10 cellular contexts compared by ENCODE assay signal in genomic region chr5:33936381-33937016, GRCh38. TPM values are rescaled to one million over a fixed set of nuclear protein-coding genes. Genes with fewer than 3 reads are reported as not detected.
DNase-seq lines count a peak whose midpoint lies in the region; ATAC-seq and TF ChIP-seq lines count a peak whose summit lies in the region.
"Had no signal": no experiment of that assay in that cellular context is flagged by ENCODE, and none has a peak within 500 bp of the region (broad histone marks: within the 10 kb centered on the region; RNA-seq: fewer than 3 reads in every experiment).

Gene RXFP3, plus strand, starts transcription at chr5:33936386. Its CDS starts 355 bp downstream, at chr5:33936741.

- no peaks in the 10 kb centered on the region for H3K9me3 Mint-ChIP-seq in WTC11
- H3K9me3 Mint-ChIP-seq in immature natural killer cell: no peaks in the 10 kb centered on the region
- no peaks in the 10 kb centered on the region for H3K9me3 Mint-ChIP-seq in CD8-positive, alpha-beta T cell

- H3K9ac ChIP-seq in rectal smooth muscle tissue (ENCODE audit: low read length): no peak within 1 kb of the TSS

- peak within 1 kb of the TSS; percentile 36 for H3K4me3 ChIP-seq in rectal smooth muscle tissue (ENCODE audit: low read length)
- H3K4me3 ChIP-seq in CD8-positive, alpha-beta T cell (ENCODE audit: low read depth, low read length): no peak within 1 kb of the TSS
- H3K4me3 ChIP-seq: lung had no signal

- no peaks in the 10 kb centered on the region for H3K36me3 ChIP-seq in rectal smooth muscle tissue (ENCODE audit: control insufficient read depth, insufficient read depth, low read length)
- no peaks in the 10 kb centered on the region for H3K36me3 ChIP-seq in CD8-positive, alpha-beta T cell (ENCODE audit: insufficient read depth, low read length)

- H3K27ac ChIP-seq in rectal smooth muscle tissue (ENCODE audit: low read depth, low read length): no peak within 1 kb of the TSS
- H3K27ac ChIP-seq in CD8-positive, alpha-beta T cell (ENCODE audit: low read depth, low read length): no peak within 1 kb of the TSS

- peaks cover 6% of the 10 kb centered on the region for H3K27me3 ChIP-seq in rectal smooth muscle tissue (ENCODE audit: control insufficient read depth, insufficient read depth, low read length)
- peaks cover 4% of the 10 kb centered on the region for H3K27me3 ChIP-seq in CD8-positive, alpha-beta T cell (ENCODE audit: insufficient read depth, low read length)

- DNase-seq in GM13977 (ENCODE audit: low spot score) (peak; percentile 51), WTC11 (ENCODE audit: low spot score) (no peak), left ventricle myocardium superior (no peak), immature natural killer cell (no peak), T-helper 17 cell (no peak)
- DNase-seq in CD8-positive, alpha-beta T cell: no peak
- DNase-seq: OCI-M1 had no signal

- intact Hi-C loops in left ventricle myocardium superior (cut with micrococcal nuclease): loop anchor here (10.0 kb wide), 1 partner anchor 502 kb away; no protein-coding TSS in a partner anchor
- intact Hi-C loops in CD8-positive, alpha-beta T cell (cut with DNase I, micrococcal nuclease): loop anchor here in 1 of 2 experiments (10.0 kb wide), 1 partner anchor 462 kb away; no protein-coding TSS in a partner anchor

- peaks cover 2% of the 10 kb centered on the region for H3K4me1 ChIP-seq in rectal smooth muscle tissue (ENCODE audit: control insufficient read depth, insufficient read depth, low read length)
- no peaks in the 10 kb centered on the region for H3K4me1 ChIP-seq in CD8-positive, alpha-beta T cell (ENCODE audit: insufficient read depth, low read length)

- CTCF ChIA-PET in WTC11 (lab: Charles Lee): interaction anchor here (1.0 to 3.2 kb wide), 15 partner anchors 9 to 501 kb away, joined by 3 to 57 read pairs (median 4); partner anchors contain the start of gene ADAMTS12
- CTCF ChIA-PET in CD8-positive, alpha-beta T cell (lab: Charles Lee): interaction anchor here (0.9 to 4.4 kb wide), 4 partner anchors 11 to 503 kb away, joined by 3 to 29 read pairs (median 11); no protein-coding TSS in a partner anchor

- H3K4me1 Mint-ChIP-seq in WTC11 (peaks cover 24% of the 10 kb centered on the region), immature natural killer cell (no peaks in the 10 kb centered on the region), T-helper 17 cell (peaks cover 10% of the 10 kb centered on the region)
- no peaks in the 10 kb centered on the region for H3K4me1 Mint-ChIP-seq in CD8-positive, alpha-beta T cell (ENCODE audit: low read depth)

- POLR2A ChIA-PET in WTC11 (lab: Charles Lee): interaction anchor here (1.0 kb wide), 1 partner anchor 45 kb away, joined by 3 read pairs; the partner anchor contains the start of gene ADAMTS12
- POLR2A ChIA-PET in CD8-positive, alpha-beta T cell (lab: Charles Lee): no interaction called here

- ATAC-seq in WTC11 (peak; percentile 47), left ventricle myocardium superior (peak; percentile 61), HG03469 (IDR thresholded peaks at IDR 0.05; ENCODE audit: unreplicated experiment) (no peak), T-helper 17 cell (no peak)
- ATAC-seq in CD8-positive, alpha-beta T cell: no peak

- TF ChIP-seq CTCF in GM13977 (IDR thresholded peaks at IDR 0.05; ENCODE audit: extremely low read depth, insufficient read depth, missing control alignments) (no peak), WTC11 (IDR thresholded peaks at IDR 0.05) (no peak)
- TF ChIP-seq CTCF in CD8-positive, alpha-beta T cell (IDR thresholded peaks at IDR 0.05): no peak

- H3K36me3 Mint-ChIP-seq in WTC11 (no peaks in the 10 kb centered on the region), immature natural killer cell (no peaks in the 10 kb centered on the region), T-helper 17 cell (ENCODE audit: low read depth) (peaks cover 6% of the 10 kb centered on the region)
- H3K36me3 Mint-ChIP-seq in CD8-positive, alpha-beta T cell: no peaks in the 10 kb centered on the region

- H3K27ac Mint-ChIP-seq in WTC11 (no peak within 1 kb of the TSS), immature natural killer cell (no peak within 1 kb of the TSS), T-helper 17 cell (no peak within 1 kb of the TSS)
- H3K27ac Mint-ChIP-seq in CD8-positive, alpha-beta T cell: no peak within 1 kb of the TSS

- H3K9me3 ChIP-seq in CD8-positive, alpha-beta T cell (ENCODE audit: low read length): no peaks in the 10 kb centered on the region
- no peaks in the 10 kb centered on the region for H3K9me3 ChIP-seq in T-helper 17 cell (ENCODE audit: control insufficient read depth, low read length, poor library complexity, severe bottlenecking)

- H3K27me3 Mint-ChIP-seq in WTC11 (ENCODE audit: low read depth) (peaks cover 29% of the 10 kb centered on the region), immature natural killer cell (ENCODE audit: low read depth in 3 of 3) (peaks cover 4 to 16% (median 9%) of the 10 kb centered on the region in 3 donors), T-helper 17 cell (peaks cover 88% of the 10 kb centered on the region)
- H3K27me3 Mint-ChIP-seq in CD8-positive, alpha-beta T cell (ENCODE audit: low read depth): peaks cover 50% of the 10 kb centered on the region

- in situ Hi-C loops in GM13977 (cut with MboI; ENCODE audit: low pct_unique_long_range_greater_than_20kb, low sequenced_read_pairs, unreplicated experiment): no loop called here

- H3K4me3 Mint-ChIP-seq in WTC11 (peak within 1 kb of the TSS; percentile 82), immature natural killer cell (no peak within 1 kb of the TSS), T-helper 17 cell (no peak within 1 kb of the TSS)
- no peak within 1 kb of the TSS for H3K4me3 Mint-ChIP-seq in CD8-positive, alpha-beta T cell

TF ChIP-seq in WTC11, 78 proteins besides CTCF, POLR2A, EP300 and RAD21 (continues in another document):
- TF ChIP-seq FOXK1 (CRISPR knock-in tag; IDR thresholded peaks at IDR 0.05) (no peak), E2F5 (CRISPR knock-in tag; IDR thresholded peaks at IDR 0.05) (0 out of 2 replicates have a peak, but pooled peaks have one; percentile 11), PRDM15 (CRISPR knock-in tag; IDR thresholded peaks at IDR 0.05) (no peak), FOXP4 (CRISPR knock-in tag; IDR thresholded peaks at IDR 0.05) (no peak), IRF1 (CRISPR knock-in tag; IDR thresholded peaks at IDR 0.05) (0 out of 2 replicates have a peak, but pooled peaks have one; percentile 31)

RNA-seq across cellular contexts. Expression of gene RXFP3, which starts in this region (rescaled TPM):
- total RNA-seq in WTC11 (2021) (0.09 to 0.41 TPM (median 0.22 TPM) in 3 replicates), left ventricle myocardium superior (not detected), T-helper 17 cell (not detected)
- polyA plus RNA-seq in immature natural killer cell: not detected
- total RNA-seq in CD8-positive, alpha-beta T cell: not detected
- polyA plus RNA-seq: lung had no signal

Comparison
In these comparisons a context has a peak if more than half of its experiments do, and no peak if none do; other contexts are left out.
1. Peak in ATAC-seq in WTC11; RNA of the gene not detected or under 1 TPM.
2. Peak in ATAC-seq in left ventricle myocardium superior; RNA of the gene not detected or under 1 TPM.